8 cellular contexts compared by ENCODE assay signal in genomic region chr15:74988007-74988800, GRCh38. TPM values are rescaled to one million over a fixed set of nuclear protein-coding genes. Genes with fewer than 3 reads are reported as not detected.
A peak's percentile ranks its signal among the peaks of the same experiment; 100 is the strongest.
DNase-seq lines count a peak whose midpoint lies in the region; ATAC-seq and TF ChIP-seq lines count a peak whose summit lies in the region.

No MANE protein-coding gene starts in this region.

- peak in 1 of 2 donors; percentile 17 for TF ChIP-seq CTCF in fibroblast of lung (conservative IDR thresholded peaks at IDR 0.05 in 1 of 2, IDR thresholded peaks at IDR 0.05 in 1 of 2; ENCODE audit: low read depth in 1 of 2, low read length in 2 of 2)

- ATAC-seq in HG02642 (IDR thresholded peaks at IDR 0.05; ENCODE audit: poor library complexity, unreplicated experiment), result no peak

- H2AFZ ChIP-seq in fibroblast of lung (ENCODE audit: low read length), result no peak overlapping the region

- H3K9me3 ChIP-seq in fibroblast of lung (ENCODE audit: control insufficient read depth, insufficient read depth, low read depth, low read length), result no peaks in the 10 kb centered on the region

- H3K27ac ChIP-seq in fibroblast of lung (ENCODE audit: insufficient read depth, low read length), result no peak overlapping the region

- no peaks in the 10 kb centered on the region for H3K79me2 ChIP-seq in fibroblast of lung (ENCODE audit: control insufficient read depth, insufficient read depth, low read length)

- H3K36me3 ChIP-seq in fibroblast of lung (ENCODE audit: control insufficient read depth, insufficient read depth, low read length), result no peaks in the 10 kb centered on the region

- no peaks in the 10 kb centered on the region for H4K20me1 ChIP-seq in fibroblast of lung (ENCODE audit: control insufficient read depth, extremely low read depth, insufficient read depth, low read length)

- no peak overlapping the region for H3K4me3 ChIP-seq in fibroblast of lung (replicated peaks in 1 of 4; ENCODE audit: control extremely low read depth in 1 of 4, insufficient read depth in 1 of 4, low read depth in 3 of 4, low read length in 4 of 4)

- no peak overlapping the region for H3K9ac ChIP-seq in fibroblast of lung (ENCODE audit: insufficient read depth, low read length)

- H3K27me3 ChIP-seq in fibroblast of lung (ENCODE audit: control insufficient read depth, insufficient read depth, low read length), result no peaks in the 10 kb centered on the region

- H3K4me2 ChIP-seq in fibroblast of lung (ENCODE audit: extremely low read depth, insufficient read depth, low read length), result no peak overlapping the region

- H3K4me1 ChIP-seq in fibroblast of lung (ENCODE audit: control insufficient read depth, extremely low read depth, insufficient read depth, low read length), result no peaks in the 10 kb centered on the region

- DNase-seq in SIG-M5 treated with dmso at 0.1 percent for 504 hours (lab: John Stamatoyannopoulos, UW; ENCODE audit: unreplicated experiment) (peak; percentile 50), SIG-M5 (lab: John Stamatoyannopoulos, UW) (no peak), MV-4-11 (lab: John Stamatoyannopoulos, UW) (peak; percentile 47), UCSD-AML1 (lab: John Stamatoyannopoulos, UW; ENCODE audit: unreplicated experiment) (peak; percentile 57), fibroblast of lung (ENCODE audit: low read depth in 2 of 2) (peak; percentile 13 to 16), middle frontal gyrus (ENCODE audit: extremely low spot score, low spot score) (no peak)
- peak; percentile 26 for DNase-seq in stimulated activated CD4-positive, alpha-beta T cell treated with anti-CD3 and anti-CD28 coated beads, Interleukin-4, amount 100 ng/mL, for 24 hours

RNA-seq across cellular contexts. Expression of gene SCAMP5, which starts 7.2 kb away (rescaled TPM):
- total RNA-seq in fibroblast of lung, result 0.50 and 1.5 TPM in 2 replicates
- 0.93 and 1.2 TPM in 2 replicates for polyA plus RNA-seq in fibroblast of lung
- polyA plus RNA-seq in fibroblast of lung (2012), result 0.39 and 0.50 TPM in 2 replicates
- 1.7 and 4.0 TPM in 2 replicates for polyA minus RNA-seq in fibroblast of lung (ENCODE audit: low replicate concordance)

RNA-seq across cellular contexts. Expression of gene RPP25, which starts 31.6 kb away (rescaled TPM):
- total RNA-seq in fibroblast of lung, result 0.50 and 3.1 TPM in 2 replicates
- 1.00 and 2.3 TPM in 2 replicates for polyA plus RNA-seq in fibroblast of lung
- 1.3 and 3.3 TPM in 2 replicates for polyA plus RNA-seq in fibroblast of lung (2012)
- polyA minus RNA-seq in fibroblast of lung (ENCODE audit: low replicate concordance), result 0.51 and 0.96 TPM in 2 replicates

RNA-seq across cellular contexts. Expression of gene PPCDC, which starts 35.2 kb away (rescaled TPM):
- total RNA-seq in fibroblast of lung, result 6.3 and 6.4 TPM in 2 replicates
- 8.0 and 13.5 TPM in 2 replicates for polyA plus RNA-seq in fibroblast of lung
- polyA plus RNA-seq in fibroblast of lung (2012), result 6.6 and 13.9 TPM in 2 replicates
- polyA minus RNA-seq in fibroblast of lung (ENCODE audit: low replicate concordance), result 10.4 and 16.2 TPM in 2 replicates

RNA-seq across cellular contexts. Expression of gene COX5A, which starts 50.3 kb away (rescaled TPM):
- 33.1 and 41.9 TPM in 2 replicates for total RNA-seq in fibroblast of lung
- 183 and 213 TPM in 2 replicates for polyA plus RNA-seq in fibroblast of lung
- 204 and 268 TPM in 2 replicates for polyA plus RNA-seq in fibroblast of lung (2012)
- polyA minus RNA-seq in fibroblast of lung (ENCODE audit: low replicate concordance), result 26.8 and 54.7 TPM in 2 replicates

Comparison
In these comparisons a context has a peak if more than half of its experiments do, and no peak if none do; other contexts are left out.
1. DNase-seq: peak in SIG-M5 treated with dmso at 0.1 percent for 504 hours (single experiment), MV-4-11 (single experiment), UCSD-AML1 (single experiment), fibroblast of lung (2 of 2) and stimulated activated CD4-positive, alpha-beta T cell treated with anti-CD3 and anti-CD28 coated beads, Interleukin-4, amount 100 ng/mL, for 24 hours (single experiment); none in SIG-M5 (single experiment) and middle frontal gyrus (single experiment).